Comparison of ENCODE assay signal across 26 cellular contexts in the genomic region with DNA sequence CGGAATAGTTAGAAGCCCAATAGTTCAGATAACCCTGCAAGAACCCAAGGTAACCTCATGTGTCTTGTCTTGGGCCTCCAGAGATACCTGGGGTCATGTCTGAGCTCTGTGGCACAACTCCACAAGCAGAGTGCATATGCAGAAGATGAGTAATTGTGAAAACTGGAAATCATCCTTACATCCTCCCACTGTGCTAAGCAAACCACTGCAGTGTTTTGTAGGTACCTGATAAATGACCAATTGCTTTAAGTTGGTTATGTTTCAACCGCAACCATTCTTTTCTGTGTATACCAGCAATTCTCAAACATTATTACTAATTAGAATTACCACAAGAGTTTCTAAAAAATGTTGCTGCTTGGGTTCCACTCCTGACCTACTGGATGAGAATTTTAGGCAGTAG.
DNase-seq lines count a peak whose midpoint lies in the region; ATAC-seq, FAIRE-seq and TF ChIP-seq lines count a peak whose summit lies in the region.
"Had no signal": no experiment of that assay in that cellular context is flagged by ENCODE, and none has a peak within 500 bp of the region (broad histone marks: within the 10 kb centered on the region; RNA-seq: fewer than 3 reads in every experiment).

No MANE protein-coding gene starts in this region.

- no peaks in the 10 kb centered on the region for H3K36me3 ChIP-seq in bronchial epithelial cell (ENCODE audit: control insufficient read depth, insufficient read depth, low read length)
- H3K36me3 ChIP-seq in small intestine (ENCODE audit: control insufficient read depth in 2 of 2, insufficient read depth in 2 of 2, low read length in 2 of 2) = no peaks in the 10 kb centered on the region
- H3K36me3 ChIP-seq: BLaER1, MG63, uterus had no signal

- no peaks in the 10 kb centered on the region for H3K9me3 ChIP-seq in small intestine (ENCODE audit: control insufficient read depth, low read depth)
- H3K9me3 ChIP-seq: Caco-2, MG63, psoas muscle, uterus had no signal

- no peak overlapping the region for H3K27ac ChIP-seq in small intestine (ENCODE audit: low read depth in 1 of 2, low read length in 1 of 2)
- H3K27ac ChIP-seq: BLaER1, HL-60, psoas muscle, uterus had no signal

- ATAC-seq in GM18861 (IDR thresholded peaks at IDR 0.05; ENCODE audit: unreplicated experiment) (peak; percentile 56), HG02678 (IDR thresholded peaks at IDR 0.05; ENCODE audit: unreplicated experiment) (peak; percentile 72), HG03565 (IDR thresholded peaks at IDR 0.05; ENCODE audit: unreplicated experiment) (peak; percentile 68)
- ATAC-seq: activated CD8-positive, alpha-beta T cell treated with anti-CD3 and anti-CD28 coated beads for 36 hours; psoas muscle had no signal

- 55 to 85% (median 63%) methylated on average over 2 of the region's 2 CpGs for WGBS in small intestine, 3 donors

- DNase-seq in bronchial epithelial cell (ENCODE audit: low read depth) (peak; percentile 12), small intestine (no peak), NCI-H1105 treated with DMSO at 0.1 percent for 48 hours (lab: John Stamatoyannopoulos, UW) (no peak), GOT3 (lab: John Stamatoyannopoulos, UW) (no peak), NCI-H1048 (lab: John Stamatoyannopoulos, UW) (no peak)
- DNase-seq: ACHN; activated CD4-positive, CD25-positive, alpha-beta regulatory T cell treated with anti-CD3 and anti-CD28 coated beads, Interleukin-2, amount 50 U/mL, for 72 hours; activated CD8-positive, alpha-beta T cell treated with anti-CD3 and anti-CD28 coated beads for 36 hours; activated gamma-delta T cell treated with Interleukin-2 at 50 U/mL for 16 hours; activated T-cell treated with anti-CD3 and anti-CD28 coated beads for 4 hours; Caco-2; dermis blood vessel endothelial cell; DND-41; glutamatergic neuron; MG63; NCI-H187; psoas muscle; SHP77 treated with DMSO at 0.1 percent for 48 hours; uterus had no signal

- no peaks in the 10 kb centered on the region for H3K4me1 ChIP-seq in small intestine (ENCODE audit: control insufficient read depth in 2 of 2, insufficient read depth in 1 of 2, low read depth in 1 of 2, low read length in 1 of 2)
- H3K4me1 ChIP-seq: BLaER1, Caco-2, psoas muscle, uterus had no signal

- H3K4me3 ChIP-seq in bronchial epithelial cell (ENCODE audit: low read depth, low read length) (no peak overlapping the region), small intestine (ENCODE audit: low read depth in 1 of 2, low read length in 2 of 2) (no peak overlapping the region)
- H3K4me3 ChIP-seq: BLaER1, MG63, psoas muscle, uterus had no signal

- no peak for TF ChIP-seq CTCF in bronchial epithelial cell (IDR thresholded peaks at IDR 0.05; ENCODE audit: insufficient read depth, low read length, severe bottlenecking)

- no peak for FAIRE-seq in bronchial epithelial cell (lab: Jason Lieb, UNC)
- no peak for FAIRE-seq in small intestine (lab: Jason Lieb, UNC)
- FAIRE-seq: H1, TTC549 had no signal

- H3K27me3 ChIP-seq in bronchial epithelial cell (ENCODE audit: control insufficient read depth, insufficient read depth, low read length) = no peaks in the 10 kb centered on the region
- no peaks in the 10 kb centered on the region for H3K27me3 ChIP-seq in small intestine (ENCODE audit: control insufficient read depth in 2 of 2, insufficient read depth in 2 of 2, low read length in 2 of 2)
- H3K27me3 ChIP-seq: BLaER1, MG63, uterus had no signal
